In the genomic region with DNA sequence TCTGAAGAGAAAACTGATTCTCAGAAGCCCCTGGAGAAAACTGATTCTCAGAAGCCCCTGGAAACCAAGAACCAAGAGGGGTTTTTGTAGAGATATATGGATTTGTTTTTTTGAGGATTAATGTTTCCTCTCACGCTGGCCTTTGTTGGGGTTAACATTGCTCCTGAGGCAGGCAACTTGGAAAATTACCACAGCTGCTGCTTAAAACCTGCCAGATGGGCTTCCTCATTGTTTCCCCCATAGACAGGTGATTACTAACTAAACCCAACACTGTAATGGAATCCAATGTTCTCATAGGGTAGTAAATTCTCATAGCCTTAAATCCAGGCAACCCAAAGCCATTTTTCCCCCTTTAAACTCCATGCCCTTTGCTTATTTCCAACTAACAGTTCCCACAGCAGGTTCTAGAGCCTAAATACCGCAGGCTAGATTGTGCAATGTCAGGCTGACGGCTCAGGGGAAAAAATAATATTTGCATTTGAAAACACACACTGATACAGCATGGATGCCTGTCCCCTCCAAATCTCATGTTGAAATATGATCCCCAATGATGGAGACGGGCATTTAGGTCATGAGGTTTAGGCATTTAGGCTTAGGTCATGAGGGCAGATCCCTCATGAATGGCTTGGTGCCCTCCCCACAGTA, we compare ENCODE assay signal across 22 cellular contexts.
A peak's percentile ranks its signal among the peaks of the same experiment; 100 is the strongest.
DNase-seq lines count a peak whose midpoint lies in the region; ATAC-seq and TF ChIP-seq lines count a peak whose summit lies in the region.
"Had no signal": no experiment of that assay in that cellular context is flagged by ENCODE, and none has a peak within 500 bp of the region (broad histone marks: within the 10 kb centered on the region; RNA-seq: fewer than 3 reads in every experiment).

No MANE protein-coding gene starts in this region.

- intact Hi-C loops in sciatic nerve (cut with DNase I): no loop called here
- intact Hi-C loops in CD4-positive, alpha-beta memory T cell (cut with micrococcal nuclease): no loop called here

- POLR2A ChIA-PET in CD4-positive, alpha-beta memory T cell (lab: Charles Lee; ENCODE audit: partially characterized antibody): no interaction called here

- WGBS in liver: 50% methylated on average over 4 of the region's 4 CpGs

- H3K9me3 ChIP-seq in WERI-Rb-1 (ENCODE audit: severe bottlenecking): no peaks in the 10 kb centered on the region
- no peaks in the 10 kb centered on the region for H3K9me3 ChIP-seq in liver (ENCODE audit: control insufficient read depth in 4 of 4, low read length in 3 of 4)
- H3K9me3 ChIP-seq in CD4-positive, alpha-beta memory T cell (ENCODE audit: control insufficient read depth in 1 of 2, low read length in 2 of 2): no peaks in the 10 kb centered on the region
- H3K9me3 ChIP-seq: HAP-1, SK-N-SH had no signal

- H3K27me3 Mint-ChIP-seq in CD4-positive, alpha-beta memory T cell: peaks cover 3 to 24% of the 10 kb centered on the region in 2 donors

- no peak overlapping the region for H3K4me3 Mint-ChIP-seq in CD4-positive, alpha-beta memory T cell
- H3K4me3 Mint-ChIP-seq: CD4-positive, CD25-positive, alpha-beta regulatory T cell had no signal

- no peak overlapping the region for H3K27ac Mint-ChIP-seq in CD4-positive, alpha-beta memory T cell
- H3K27ac Mint-ChIP-seq: CD4-positive, CD25-positive, alpha-beta regulatory T cell had no signal

- H3K9ac ChIP-seq in liver (ENCODE audit: low read depth in 1 of 2, low read length in 2 of 2): no peak overlapping the region
- H3K9ac ChIP-seq: SK-N-SH had no signal

- peak; percentile 18 to 56 for TF ChIP-seq RAD21 in liver (IDR thresholded peaks at IDR 0.05)

- CTCF ChIA-PET in CD4-positive, alpha-beta memory T cell (lab: Charles Lee; ENCODE audit: partially characterized antibody): no interaction called here

- peak overlapping the region; percentile 24; the same call in 1 of the 2 replicates for H3K27ac ChIP-seq in WERI-Rb-1
- no peak overlapping the region for H3K27ac ChIP-seq in liver (ENCODE audit: low read depth in 1 of 2, low read length in 2 of 2)
- no peak overlapping the region for H3K27ac ChIP-seq in CD4-positive, alpha-beta memory T cell (ENCODE audit: low read depth, low read length)
- H3K27ac ChIP-seq: HL-60 had no signal

- H3K36me3 ChIP-seq in WERI-Rb-1 (no peaks in the 10 kb centered on the region), liver (ENCODE audit: control insufficient read depth in 4 of 4, insufficient read depth in 3 of 4, low read depth in 1 of 4, low read length in 3 of 4) (no peaks in the 10 kb centered on the region)
- no peaks in the 10 kb centered on the region for H3K36me3 ChIP-seq in CD4-positive, alpha-beta memory T cell (ENCODE audit: insufficient read depth, low read length)
- H3K36me3 ChIP-seq: HAP-1 had no signal

- no peak overlapping the region for H3K4me3 ChIP-seq in WERI-Rb-1 (ENCODE audit: low read depth, low read length)
- H3K4me3 ChIP-seq in liver (ENCODE audit: low read depth in 1 of 3, low read length in 3 of 3): no peak overlapping the region
- no peak overlapping the region for H3K4me3 ChIP-seq in CD4-positive, alpha-beta memory T cell (ENCODE audit: low read length in 2 of 2)
- H3K4me3 ChIP-seq: GM12878, HAP-1 had no signal

- H3K4me1 ChIP-seq in liver (ENCODE audit: control insufficient read depth in 4 of 4, insufficient read depth in 4 of 4, low read length in 3 of 4): peaks cover 0 to 6% (median 0%) of the 10 kb centered on the region in 4 donors
- no peaks in the 10 kb centered on the region for H3K4me1 ChIP-seq in CD4-positive, alpha-beta memory T cell (ENCODE audit: insufficient read depth, low read length)

- no peak for TF ChIP-seq CTCF in WERI-Rb-1 (IDR thresholded peaks at IDR 0.05; ENCODE audit: low read depth, low read length)
- TF ChIP-seq CTCF in liver (IDR thresholded peaks at IDR 0.05; ENCODE audit: low read depth, low read length, missing input control): no peak

- H3K36me3 Mint-ChIP-seq in CD4-positive, alpha-beta memory T cell: no peaks in the 10 kb centered on the region
- H3K36me3 Mint-ChIP-seq: CD4-positive, CD25-positive, alpha-beta regulatory T cell had no signal

- no peaks in the 10 kb centered on the region for H3K9me3 Mint-ChIP-seq in CD4-positive, alpha-beta memory T cell

- H3K27me3 ChIP-seq in WERI-Rb-1 (ENCODE audit: insufficient read depth, low read depth, severe bottlenecking): no peaks in the 10 kb centered on the region
- no peaks in the 10 kb centered on the region for H3K27me3 ChIP-seq in liver (ENCODE audit: control insufficient read depth in 4 of 4, insufficient read depth in 4 of 4, low read length in 3 of 4)
- H3K27me3 ChIP-seq in CD4-positive, alpha-beta memory T cell (ENCODE audit: insufficient read depth, low read length): no peaks in the 10 kb centered on the region

- DNase-seq in NCI-H524 (lab: John Stamatoyannopoulos, UW): peak; percentile 76 to 92
- peak; percentile 52 for DNase-seq in WERI-Rb-1
- DNase-seq in sciatic nerve (ENCODE audit: low spot score): no peak
- no peak for DNase-seq in CD4-positive, alpha-beta memory T cell
- DNase-seq in activated CD4-positive, alpha-beta T cell treated with anti-CD3 and anti-CD28 coated beads, Interleukin-2, amount 50 U/mL, for 4 hours: no peak
- DNase-seq: CD4-positive, CD25-positive, alpha-beta regulatory T cell; COR-L47; DND-41; KG1; NCI-H1092 treated with DMSO at 0.1 percent for 48 hours; NCI-H1436 treated with DMSO at 0.1 percent for 48 hours; NCI-H2029; NCI-H446; NCI-H748 treated with DMSO at 0.1 percent for 48 hours; SIG-M5; SK-N-SH had no signal

- H3K4me1 Mint-ChIP-seq in CD4-positive, alpha-beta memory T cell: no peaks in the 10 kb centered on the region
- H3K4me1 Mint-ChIP-seq: CD4-positive, CD25-positive, alpha-beta regulatory T cell had no signal

- ATAC-seq in sciatic nerve (peak; percentile 63), HG03520 (IDR thresholded peaks at IDR 0.05; ENCODE audit: unreplicated experiment) (no peak)
- ATAC-seq: GM12878, Panc1 had no signal

TF ChIP-seq in liver, 16 proteins besides CTCF, POLR2A, EP300 and RAD21:
- TF ChIP-seq FOXA1 (IDR thresholded peaks at IDR 0.05): no peak
- no peak for TF ChIP-seq ZBTB33 (IDR thresholded peaks at IDR 0.05)
- TF ChIP-seq YY1 (IDR thresholded peaks at IDR 0.05): peak; percentile 66
- TF ChIP-seq SP1 (IDR thresholded peaks at IDR 0.05): peak; percentile 55
- TF ChIP-seq RXRA (IDR thresholded peaks at IDR 0.05): peak in 1 of 2 donors; percentile 53
- no peak for TF ChIP-seq NR2F2 (IDR thresholded peaks at IDR 0.05)
- TF ChIP-seq HNF4A (conservative IDR thresholded peaks at IDR 0.05): peak in 1 of 2 donors; percentile 31
- no peak for TF ChIP-seq TAF1 (conservative IDR thresholded peaks at IDR 0.05)
- peak; percentile 49 for TF ChIP-seq MAX (IDR thresholded peaks at IDR 0.05)
- no peak for TF ChIP-seq FOXA2 (IDR thresholded peaks at IDR 0.05)
- TF ChIP-seq REST (IDR thresholded peaks at IDR 0.05): peak; percentile 32

Comparison
In these comparisons a context has a peak if more than half of its experiments do, and no peak if none do; other contexts are left out.
1. DNase-seq: peak in NCI-H524 (2 of 2) and WERI-Rb-1 (single experiment); none in sciatic nerve (single experiment), CD4-positive, alpha-beta memory T cell (0 of 5) and activated CD4-positive, alpha-beta T cell treated with anti-CD3 and anti-CD28 coated beads, Interleukin-2, amount 50 U/mL, for 4 hours (0 of 2).